ENCODE assay signal across 17 cellular contexts in the genomic region with DNA sequence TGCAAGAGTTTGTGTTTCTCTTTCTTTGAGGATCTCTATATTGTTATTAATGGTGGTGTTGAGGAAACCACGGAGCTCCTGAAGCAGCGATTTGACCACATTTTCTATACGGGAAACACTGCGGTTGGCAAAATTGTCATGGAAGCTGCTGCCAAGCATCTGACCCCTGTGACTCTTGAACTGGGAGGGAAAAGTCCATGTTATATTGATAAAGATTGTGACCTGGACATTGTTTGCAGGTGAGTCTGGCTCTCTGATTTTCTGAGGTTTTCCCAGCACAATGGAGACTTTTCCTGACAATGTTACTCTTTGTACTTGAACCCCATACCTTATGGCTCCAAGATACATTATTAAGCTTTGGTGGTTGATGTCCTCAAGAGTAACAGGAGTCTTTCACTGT. TPM values are rescaled to one million over a fixed set of nuclear protein-coding genes. Genes with fewer than 3 reads are reported as not detected.
A peak's percentile ranks its signal among the peaks of the same experiment; 100 is the strongest.
DNase-seq lines count a peak whose midpoint lies in the region; ATAC-seq, FAIRE-seq and TF ChIP-seq lines count a peak whose summit lies in the region.
"Had no signal": no experiment of that assay in that cellular context is flagged by ENCODE, and none has a peak within 500 bp of the region (broad histone marks: within the 10 kb centered on the region; RNA-seq: fewer than 3 reads in every experiment).

No MANE protein-coding gene starts in this region.

- TF ChIP-seq CTCF in OCI-LY7 (conservative IDR thresholded peaks at IDR 0.05; ENCODE audit: low read length) = no peak
- TF ChIP-seq CTCF in CD4-positive, alpha-beta T cell (IDR thresholded peaks at IDR 0.05) = no peak
- no peak for TF ChIP-seq CTCF in RWPE1 (conservative IDR thresholded peaks at IDR 0.05; ENCODE audit: low read depth)

- no peak overlapping the region for H2AFZ ChIP-seq in OCI-LY7 (ENCODE audit: low read length)

- intact Hi-C loops in OCI-LY7 (cut with micrococcal nuclease; ENCODE audit: unreplicated experiment) = no loop called here
- intact Hi-C loops in CD4-positive, alpha-beta T cell (cut with DNase I, micrococcal nuclease) = loop anchor here in 1 of 2 experiments (5.0 kb wide), 1 partner anchor 34 kb away; no protein-coding TSS in a partner anchor

- H3K9me3 ChIP-seq in BLaER1 treated with 17β-estradiol and CSF1 and Interleukin-3, amounts not matched to agents 10 nM and 100 nM (replicated peaks in 1 of 11) = peaks cover 12 to 25% (median 22%) of the 10 kb centered on the region in 11 experiments; a peak in 19 of 22 replicates
- H3K9me3 ChIP-seq in OCI-LY7 (ENCODE audit: low read length) (no peaks in the 10 kb centered on the region), small intestine (ENCODE audit: control insufficient read depth, low read depth) (no peaks in the 10 kb centered on the region)
- H3K9me3 ChIP-seq in CD4-positive, alpha-beta T cell (ENCODE audit: control insufficient read depth, low read length) = no peaks in the 10 kb centered on the region

- no peak for FAIRE-seq in small intestine (lab: Jason Lieb, UNC)

- H3K36me3 Mint-ChIP-seq in CD4-positive, alpha-beta T cell (ENCODE audit: low read depth) = peaks cover 74% of the 10 kb centered on the region

- H3K27me3 ChIP-seq in BLaER1 treated with 17β-estradiol and CSF1 and Interleukin-3, amounts not matched to agents 10 nM and 100 nM = no peaks in the 10 kb centered on the region
- H3K27me3 ChIP-seq in small intestine (ENCODE audit: control insufficient read depth in 2 of 2, insufficient read depth in 2 of 2, low read length in 2 of 2) = no peaks in the 10 kb centered on the region
- no peaks in the 10 kb centered on the region for H3K27me3 ChIP-seq in CD4-positive, alpha-beta T cell (ENCODE audit: control insufficient read depth, insufficient read depth, low read length)

- no peaks in the 10 kb centered on the region for H3K27me3 Mint-ChIP-seq in CD4-positive, alpha-beta T cell
- H3K27me3 Mint-ChIP-seq: CD8-positive, alpha-beta memory T cell had no signal

- peaks cover 9% of the 10 kb centered on the region for H3K4me1 Mint-ChIP-seq in CD4-positive, alpha-beta T cell (ENCODE audit: low read depth)

- no peak overlapping the region for H3K27ac Mint-ChIP-seq in CD4-positive, alpha-beta T cell
- H3K27ac Mint-ChIP-seq: H9 had no signal

- CTCF ChIA-PET in OCI-LY7 (lab: Charles Lee; ENCODE audit: unreplicated experiment) (no interaction called here), RWPE1 (lab: Yijun Ruan, JAX) (interaction anchor here (0.5 to 0.8 kb wide), 2 partner anchors 12 to 172 kb away, joined by 3 to 4 read pairs; no protein-coding TSS in a partner anchor)
- CTCF ChIA-PET in CD4-positive, alpha-beta T cell (lab: Charles Lee) = interaction anchor here (1.5 kb wide), 1 partner anchor 9 kb away, joined by 4 read pairs; no protein-coding TSS in a partner anchor

- H4K20me1 ChIP-seq in BLaER1 treated with 17β-estradiol and CSF1 and Interleukin-3, amounts not matched to agents 10 nM and 100 nM = no peaks in the 10 kb centered on the region
- H4K20me1 ChIP-seq in OCI-LY7 (ENCODE audit: insufficient read depth, low read length) = no peaks in the 10 kb centered on the region

- H3K36me3 ChIP-seq in BLaER1 treated with 17β-estradiol and CSF1 and Interleukin-3, amounts not matched to agents 10 nM and 100 nM = peaks cover 32 to 73% (median 45%) of the 10 kb centered on the region in 11 experiments
- peaks cover 68% of the 10 kb centered on the region for H3K36me3 ChIP-seq in OCI-LY7 (ENCODE audit: insufficient read depth, low read length)
- peaks cover 7 to 13% of the 10 kb centered on the region in 2 donors for H3K36me3 ChIP-seq in small intestine (ENCODE audit: control insufficient read depth in 2 of 2, insufficient read depth in 2 of 2, low read length in 2 of 2)

- DNase-seq in OCI-LY7 (ENCODE audit: low spot score) = no peak
- DNase-seq in left lobe of liver (ENCODE audit: low spot score) = peak; percentile 68
- DNase-seq in small intestine = peak; percentile 39
- DNase-seq in CD4-positive, alpha-beta T cell = no peak
- no peak for DNase-seq in activated CD4-positive, CD25-positive, alpha-beta regulatory T cell (lab: John Stamatoyannopoulos, UW)
- no peak for DNase-seq in RWPE1 (ENCODE audit: low spot score)
- DNase-seq: CD8-positive, alpha-beta memory T cell; GDM1; H9; KG1; NCI-H1105; NCI-H2029 treated with DMSO at 0.1 percent for 48 hours; NCI-H345; NCI-H82; Right ventricle myocardium superior had no signal

- H3K27ac ChIP-seq in BLaER1 treated with 17β-estradiol and CSF1 and Interleukin-3, amounts not matched to agents 10 nM and 100 nM = peak overlapping the region in 4 of 11 experiments; percentile 22 to 41 (median 28); a peak in 5 of 22 replicates
- H3K27ac ChIP-seq in OCI-LY7 (ENCODE audit: low read depth, low read length, poor library complexity, severe bottlenecking) (peak overlapping the region; percentile 8), small intestine (ENCODE audit: low read depth in 1 of 2, low read length in 1 of 2) (no peak overlapping the region), RWPE1 (no peak overlapping the region)
- no peak overlapping the region for H3K27ac ChIP-seq in CD4-positive, alpha-beta T cell (ENCODE audit: low read depth, low read length)

- POLR2A ChIA-PET in OCI-LY7 (lab: Charles Lee) (interaction anchor here (1.0 to 1.6 kb wide), 3 partner anchors 8 to 18 kb away, joined by 3 to 8 read pairs (median 3); partner anchors contain the start of gene ALDH3A2), RWPE1 (lab: Yijun Ruan, JAX; ENCODE audit: low non-redundant PET) (no interaction called here)
- POLR2A ChIA-PET in CD4-positive, alpha-beta T cell (lab: Charles Lee) = interaction anchor here (1.4 kb wide), 1 partner anchor 8 kb away, joined by 7 read pairs; the partner anchor contains the start of gene ALDH3A2

- H3K4me3 ChIP-seq in BLaER1 treated with 17β-estradiol and CSF1 and Interleukin-3, amounts not matched to agents 10 nM and 100 nM = no peak overlapping the region
- no peak overlapping the region for H3K4me3 ChIP-seq in OCI-LY7 (ENCODE audit: low read depth, low read length, poor library complexity, severe bottlenecking)
- H3K4me3 ChIP-seq in small intestine (ENCODE audit: low read depth in 1 of 2, low read length in 2 of 2) = no peak overlapping the region

- peak overlapping the region in 7 of 11 experiments; percentile 9 to 43 (median 33); a peak in 11 of 22 replicates for H3K4me2 ChIP-seq in BLaER1 treated with 17β-estradiol and CSF1 and Interleukin-3, amounts not matched to agents 10 nM and 100 nM
- H3K4me2 ChIP-seq in OCI-LY7 (ENCODE audit: low read length) = peak overlapping the region; percentile 25; the same call in 1 of the 2 replicates

- BruUV-seq in OCI-LY7 (replicated peaks; lab: Mats Ljungman, UMichigan) = no TSS peak

- ATAC-seq in left lobe of liver (peak; percentile 25), GM21717 (IDR thresholded peaks at IDR 0.05; ENCODE audit: unreplicated experiment) (no peak)
- ATAC-seq in CD4-positive, alpha-beta T cell (ENCODE audit: poor library complexity) = no peak

- no peaks in the 10 kb centered on the region for H3K9me2 ChIP-seq in OCI-LY7 (ENCODE audit: insufficient read depth, low read length)

- peaks cover 4% of the 10 kb centered on the region; the same call in 1 of the 2 replicates for H3K79me2 ChIP-seq in OCI-LY7 (ENCODE audit: insufficient read depth, low read depth, low read length)

- H3K4me1 ChIP-seq in BLaER1 treated with 17β-estradiol and CSF1 and Interleukin-3, amounts not matched to agents 10 nM and 100 nM = peaks cover 7 to 24% (median 16%) of the 10 kb centered on the region in 10 experiments; a peak in 19 of 20 replicates
- H3K4me1 ChIP-seq in OCI-LY7 (ENCODE audit: insufficient read depth, low read length, poor library complexity, severe bottlenecking) = peaks cover 11% of the 10 kb centered on the region
- H3K4me1 ChIP-seq in small intestine (ENCODE audit: control insufficient read depth in 2 of 2, insufficient read depth in 1 of 2, low read depth in 1 of 2, low read length in 1 of 2) = peaks cover 0 to 5% of the 10 kb centered on the region in 2 donors

- H3K4me3 Mint-ChIP-seq in CD4-positive, alpha-beta T cell = no peak overlapping the region
- H3K4me3 Mint-ChIP-seq: CD8-positive, alpha-beta memory T cell; H9 had no signal

- no peaks in the 10 kb centered on the region for H3K9me3 Mint-ChIP-seq in CD4-positive, alpha-beta T cell
- H3K9me3 Mint-ChIP-seq: CD8-positive, alpha-beta memory T cell had no signal

- WGBS in small intestine, 3 donors = 71 to 84% (median 78%) methylated on average over 4 of the region's 4 CpGs

- H3K9ac ChIP-seq in BLaER1 treated with 17β-estradiol and CSF1 and Interleukin-3, amounts not matched to agents 10 nM and 100 nM = no peak overlapping the region

RNA-seq across cellular contexts. Expression of gene ALDH3A2, which starts 7.8 kb away (rescaled TPM):
- total RNA-seq in OCI-LY7 (2014; rRNA removed; shearing (Covaris generic)) = 28.9 and 29.7 TPM in 2 replicates
- total RNA-seq in OCI-LY7 (2022) (41.1 and 47.3 TPM in 2 replicates), left lobe of liver (154 TPM)
- polyA plus RNA-seq in small intestine = 100 to 1,000 TPM in 1 of 3 donors, 10 to 100 TPM in 2; 68.6 to 153 (median 72.8) TPM
- 10 to 100 TPM; 20.0 to 20.9 TPM for total RNA-seq in CD4-positive, alpha-beta T cell

Comparison
In these comparisons a context has a peak if more than half of its experiments do, and no peak if none do; other contexts are left out.
1. DNase-seq: peak in left lobe of liver (single experiment) and small intestine (single experiment); none in OCI-LY7 (single experiment), CD4-positive, alpha-beta T cell (0 of 10), activated CD4-positive, CD25-positive, alpha-beta regulatory T cell (0 of 4) and RWPE1 (single experiment).